Comparison of ENCODE assay signal across 19 cellular contexts in the genomic region with DNA sequence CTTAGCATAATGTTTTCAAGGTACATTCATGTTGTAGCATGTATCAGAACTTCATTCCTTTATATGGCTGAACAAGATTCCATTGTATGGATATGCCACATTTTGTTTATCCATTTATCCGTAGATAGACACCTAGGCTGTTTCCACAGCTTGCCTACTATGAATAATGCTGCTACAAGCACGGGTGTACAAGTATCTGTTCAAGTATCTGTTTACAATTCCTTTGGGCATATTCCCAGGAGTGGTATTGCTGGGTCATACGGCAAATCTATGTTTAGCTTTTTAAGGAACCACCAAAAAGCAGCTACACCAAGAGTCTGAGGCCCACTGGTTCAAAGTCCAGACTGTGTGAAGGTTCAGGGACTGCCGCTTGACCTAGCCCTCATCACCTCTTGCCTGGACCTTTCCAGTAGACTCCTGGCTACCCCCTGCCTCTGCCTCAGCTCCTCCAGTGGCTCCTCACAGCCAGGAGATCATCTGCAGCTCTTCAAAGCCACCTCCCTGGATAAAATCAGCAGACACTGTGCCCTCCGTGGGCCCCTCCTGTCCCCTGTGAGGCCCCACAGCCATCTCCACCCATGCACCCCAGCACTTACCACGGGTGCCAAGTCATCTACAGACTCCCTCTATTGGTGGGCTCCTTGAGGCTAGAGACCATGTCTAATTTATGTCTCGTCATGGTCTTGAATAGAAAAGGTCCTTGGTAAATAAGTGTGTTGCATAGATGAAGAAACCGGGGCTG.
DNase-seq lines count a peak whose midpoint lies in the region; ATAC-seq and TF ChIP-seq lines count a peak whose summit lies in the region.
"Had no signal": no experiment of that assay in that cellular context is flagged by ENCODE, and none has a peak within 500 bp of the region (broad histone marks: within the 10 kb centered on the region; RNA-seq: fewer than 3 reads in every experiment).

No MANE protein-coding gene starts in this region.

- no peak for ATAC-seq in left lobe of liver
- ATAC-seq: activated naive CD4-positive, alpha-beta T cell treated with anti-CD3 and anti-CD28 coated beads, Interleukin-2, amount 50 U/mL, for 72 hours; left colon had no signal

- no peak for TF ChIP-seq CTCF in epithelial cell of esophagus (IDR thresholded peaks at IDR 0.05; ENCODE audit: insufficient read depth, low read depth, low read length, missing control alignments)

- H3K27ac ChIP-seq in thymus (ENCODE audit: low read depth) = peak overlapping the region; percentile 19
- H3K27ac ChIP-seq: KMS-11, thoracic aorta had no signal

- DNase-seq in activated effector memory CD4-positive, alpha-beta T cell treated with anti-CD3 and anti-CD28 coated beads, Interleukin-2, amount 50 U/mL, for 16 hours = peak; percentile 31
- DNase-seq in activated effector memory CD4-positive, alpha-beta T cell treated with Interleukin-2 at 50 U/mL for 16 hours = no peak
- DNase-seq in epithelial cell of esophagus (ENCODE audit: low read depth) (peak; percentile 96), myocyte (ENCODE audit: low read depth) (peak; percentile 60), left lobe of liver (ENCODE audit: low spot score) (no peak), OCI-M2 (lab: John Stamatoyannopoulos, UW; ENCODE audit: unreplicated experiment) (no peak), GM03348 (ENCODE audit: low spot score) (no peak)
- DNase-seq: activated CD4-positive, alpha-beta T cell treated with anti-CD3 and anti-CD28 coated beads for 4 hours; CD4-positive, CD25-positive, alpha-beta regulatory T cell; DND-41; left colon; NCI-H1105 treated with DMSO at 0.1 percent for 48 hours; NCI-H2227 treated with DMSO at 0.1 percent for 48 hours; SHP77 treated with DMSO at 0.1 percent for 48 hours; stimulated activated CD4-positive, alpha-beta T cell treated with anti-CD3 and anti-CD28 coated beads, Interleukin-1b, Interleukin-23, amount 100 ng/mL, for 48 hours had no signal

- no peaks in the 10 kb centered on the region for H3K36me3 ChIP-seq in thymus (ENCODE audit: control insufficient read depth, insufficient read depth)
- H3K36me3 ChIP-seq: thoracic aorta had no signal

- no peaks in the 10 kb centered on the region for H3K4me1 ChIP-seq in thymus (ENCODE audit: control insufficient read depth, insufficient read depth, low read length)

- 64% methylated on average over 8 of the region's 8 CpGs for WGBS in thymus

- no peak overlapping the region for H3K4me3 ChIP-seq in epithelial cell of esophagus (ENCODE audit: low read length)
- no peak overlapping the region for H3K4me3 ChIP-seq in thymus (ENCODE audit: low read length)
- H3K4me3 ChIP-seq: thoracic aorta had no signal

- no peaks in the 10 kb centered on the region for H3K27me3 ChIP-seq in thymus (ENCODE audit: control insufficient read depth, insufficient read depth)

- no peaks in the 10 kb centered on the region for H3K9me3 ChIP-seq in thymus (ENCODE audit: control insufficient read depth)
- H3K9me3 ChIP-seq: thoracic aorta had no signal

Comparison
In these comparisons a context has a peak if more than half of its experiments do, and no peak if none do; other contexts are left out.
1. DNase-seq: peak in activated effector memory CD4-positive, alpha-beta T cell treated with anti-CD3 and anti-CD28 coated beads, Interleukin-2, amount 50 U/mL, for 16 hours (single experiment), epithelial cell of esophagus (single experiment) and myocyte (single experiment); none in activated effector memory CD4-positive, alpha-beta T cell treated with Interleukin-2 at 50 U/mL for 16 hours (single experiment), left lobe of liver (single experiment), OCI-M2 (single experiment) and GM03348 (single experiment).